In the genomic region with DNA sequence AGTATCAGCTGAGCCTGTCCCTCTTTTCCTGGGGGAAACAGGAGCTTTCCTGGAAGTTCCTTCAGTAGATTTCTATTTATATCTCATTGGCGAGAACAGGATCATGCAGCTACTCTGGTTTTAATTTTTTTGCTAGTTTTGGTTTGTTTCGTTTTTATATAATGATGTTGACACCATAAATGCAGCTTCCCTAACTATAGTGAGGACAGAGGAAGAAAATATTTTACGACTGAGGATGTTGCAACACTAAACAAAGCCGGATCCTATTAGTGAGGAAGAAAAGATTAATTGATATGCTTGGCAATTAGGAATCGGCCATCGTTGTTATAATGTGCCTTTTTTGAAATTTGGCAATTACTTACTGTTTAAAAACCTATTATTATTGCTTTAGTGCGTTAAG, we compare ENCODE assay signal across 20 cellular contexts.
"Had no signal": no experiment of that assay in that cellular context is flagged by ENCODE, and none has a peak within 500 bp of the region (broad histone marks: within the 10 kb centered on the region; RNA-seq: fewer than 3 reads in every experiment).

No MANE protein-coding gene starts in this region.

- H3K27me3 Mint-ChIP-seq: activated CD4-positive, alpha-beta T cell treated with anti-CD3 and anti-CD28 coated beads, Interleukin-2, amount 10 ng/mL, durations not matched to agents 7 days and 5 days; activated naive CD4-positive, alpha-beta T cell treated with anti-CD3 and anti-CD28 coated beads, Interleukin-2, amount 50 U/mL, for 24 hours; brain; naive B cell had no signal

- H3K9me3 ChIP-seq: thoracic aorta, upper lobe of left lung had no signal

- H3K4me3 ChIP-seq: heart left ventricle, lung, thoracic aorta, upper lobe of left lung had no signal

- H3K4me3 Mint-ChIP-seq: activated CD4-positive, alpha-beta T cell treated with anti-CD3 and anti-CD28 coated beads, Interleukin-2, amount 10 ng/mL, durations not matched to agents 7 days and 5 days; activated CD8-positive, alpha-beta T cell treated with anti-CD3 and anti-CD28 coated beads, Interleukin-2, amount 10 ng/mL, durations not matched to agents 7 days and 5 days; activated naive CD4-positive, alpha-beta T cell treated with anti-CD3 and anti-CD28 coated beads, Interleukin-2, amount 50 U/mL, for 24 hours; brain; naive B cell had no signal

- H3K27me3 ChIP-seq: heart left ventricle, upper lobe of left lung had no signal

- DNase-seq: activated CD4-positive, alpha-beta T cell treated with anti-CD3 and anti-CD28 coated beads, Interleukin-2, amount 10 ng/mL, durations not matched to agents 7 days and 5 days; activated CD4-positive, CD25-positive, alpha-beta regulatory T cell treated with anti-CD3 and anti-CD28 coated beads, Interleukin-2, amount 50 U/mL, for 72 hours; activated CD8-positive, alpha-beta T cell treated with anti-CD3 and anti-CD28 coated beads, Interleukin-2, amount 10 ng/mL, durations not matched to agents 7 days and 5 days; activated gamma-delta T cell treated with Interleukin-2 at 50 U/mL for 16 hours; anterior cingulate cortex; dermis blood vessel endothelial cell; effector CD8-positive, alpha-beta T cell; heart left ventricle; islet precursor cell; left cardiac atrium; naive B cell; retina; stimulated activated CD4-positive, alpha-beta T cell treated with anti-CD3 and anti-CD28 coated beads, Interleukin-4, amount 100 ng/mL, for 1 hour; stimulated activated naive CD4-positive, alpha-beta T cell; upper lobe of left lung had no signal

- ATAC-seq: activated CD8-positive, alpha-beta T cell treated with anti-CD3 and anti-CD28 coated beads, Interleukin-2, amount 10 ng/mL, durations not matched to agents 7 days and 5 days; heart left ventricle; left cardiac atrium had no signal

- H3K4me1 Mint-ChIP-seq: activated CD4-positive, alpha-beta T cell treated with anti-CD3 and anti-CD28 coated beads, Interleukin-2, amount 10 ng/mL, durations not matched to agents 7 days and 5 days; brain had no signal

- H3K27ac Mint-ChIP-seq: activated CD4-positive, alpha-beta T cell treated with anti-CD3 and anti-CD28 coated beads, Interleukin-2, amount 10 ng/mL, durations not matched to agents 7 days and 5 days; activated CD8-positive, alpha-beta T cell treated with anti-CD3 and anti-CD28 coated beads, Interleukin-2, amount 10 ng/mL, durations not matched to agents 7 days and 5 days; activated naive CD4-positive, alpha-beta T cell treated with anti-CD3 and anti-CD28 coated beads, Interleukin-2, amount 50 U/mL, for 24 hours; brain; naive B cell had no signal

- H3K27ac ChIP-seq: VCaP had no signal

- H3K4me1 ChIP-seq: upper lobe of left lung had no signal

- H3K9me3 Mint-ChIP-seq: activated naive CD4-positive, alpha-beta T cell treated with anti-CD3 and anti-CD28 coated beads, Interleukin-2, amount 50 U/mL, for 24 hours had no signal
